1 cellular context compared by ENCODE assay signal in the genomic region with DNA sequence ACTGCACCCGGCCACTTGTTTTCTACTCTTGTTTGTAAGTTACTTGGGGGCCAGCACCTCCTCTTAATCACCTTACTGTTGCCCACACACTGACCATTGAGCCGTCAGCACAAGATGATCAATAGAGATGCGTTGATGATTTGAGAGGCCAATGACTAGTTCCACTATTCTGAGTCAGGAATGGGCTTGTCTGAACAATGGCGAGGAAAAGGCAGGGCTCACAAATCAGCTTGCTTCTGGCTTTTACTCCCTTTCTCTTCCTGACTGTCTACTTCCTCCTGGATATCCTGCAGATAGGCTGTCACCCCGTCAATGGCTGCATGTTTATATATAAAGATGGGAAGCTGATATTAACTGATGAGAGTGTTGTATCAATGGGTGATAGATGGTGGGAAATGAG.
TF ChIP-seq lines count a peak whose summit lies in the region.

No MANE protein-coding gene starts in this region.

TF ChIP-seq in endothelial cell of umbilical vein, 7 proteins besides CTCF, POLR2A, EP300 and RAD21:
- no peak for TF ChIP-seq JUN (IDR thresholded peaks at IDR 0.05; ENCODE audit: borderline replicate concordance, insufficient read depth, insufficient read length, low read depth)
- TF ChIP-seq FOS (IDR thresholded peaks at IDR 0.05; ENCODE audit: borderline replicate concordance, insufficient read depth, low read length), result no peak
- TF ChIP-seq EZH2 (IDR thresholded peaks at IDR 0.05; ENCODE audit: borderline replicate concordance, low read depth, low read length, severe bottlenecking), result no peak
- no peak for TF ChIP-seq POLR2AphosphoS5 (IDR thresholded peaks at IDR 0.05; ENCODE audit: insufficient read depth, low read depth, low read length)
- TF ChIP-seq GATA2 (IDR thresholded peaks at IDR 0.05; ENCODE audit: insufficient read depth, insufficient read length, low read depth, low read length), result no peak
- TF ChIP-seq MYC (IDR thresholded peaks at IDR 0.05; ENCODE audit: low read depth, low read length), result no peak
- TF ChIP-seq, protein P1, sequence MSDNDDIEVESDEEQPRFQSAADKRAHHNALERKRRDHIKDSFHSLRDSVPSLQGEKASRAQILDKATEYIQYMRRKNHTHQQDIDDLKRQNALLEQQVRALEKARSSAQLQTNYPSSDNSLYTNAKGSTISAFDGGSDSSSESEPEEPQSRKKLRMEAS (IDR thresholded peaks at IDR 0.05; ENCODE audit: insufficient read depth, insufficient read length), result no peak
